ENCODE assay signal across 10 cellular contexts in genomic region chr6:90194371-90194841, GRCh38.
DNase-seq lines count a peak whose midpoint lies in the region; ATAC-seq and TF ChIP-seq lines count a peak whose summit lies in the region.
"Had no signal": no experiment of that assay in that cellular context is flagged by ENCODE, and none has a peak within 500 bp of the region (broad histone marks: within the 10 kb centered on the region; RNA-seq: fewer than 3 reads in every experiment).

No MANE protein-coding gene starts in this region.

- peaks cover 48% of the 10 kb centered on the region for H3K36me3 Mint-ChIP-seq in activated naive CD8-positive, alpha-beta T cell treated with anti-CD3 and anti-CD28 coated beads, Interleukin-2, amount 50 U/mL, for 24 hours (ENCODE audit: low read depth)
- H3K36me3 Mint-ChIP-seq in T-helper 2 cell treated with Interferon-gamma antibody and Interleukin-4, amounts not matched to agents 5 μg/mL and 100 μg/mL, for 36 hours (ENCODE audit: low read depth) = peaks cover 45% of the 10 kb centered on the region

- no peaks in the 10 kb centered on the region for H3K4me1 ChIP-seq in body of pancreas

- DNase-seq in A172 (ENCODE audit: low spot score) = peak; percentile 33
- DNase-seq in GM03348 (ENCODE audit: low spot score) = peak; percentile 46
- DNase-seq in activated naive CD8-positive, alpha-beta T cell treated with anti-CD3 and anti-CD28 coated beads, Interleukin-2, amount 50 U/mL, for 24 hours = no peak
- peak; percentile 55 to 74 for DNase-seq in lung microvascular endothelial cell (ENCODE audit: low read depth in 2 of 2)
- DNase-seq in body of pancreas = no peak
- no peak for DNase-seq in T-helper 2 cell treated with Interferon-gamma antibody and Interleukin-4, amounts not matched to agents 5 μg/mL and 100 μg/mL, for 36 hours (ENCODE audit: low spot score)
- DNase-seq in NOMO-1 treated with DMSO at 0.1 percent for 48 hours (lab: John Stamatoyannopoulos, UW; ENCODE audit: unreplicated experiment) = no peak
- DNase-seq: DMS79 treated with DMSO at 0.1 percent for 48 hours, foreskin melanocyte had no signal

- H3K4me1 Mint-ChIP-seq in activated naive CD8-positive, alpha-beta T cell treated with anti-CD3 and anti-CD28 coated beads, Interleukin-2, amount 50 U/mL, for 24 hours = peaks cover 97% of the 10 kb centered on the region
- peaks cover 48% of the 10 kb centered on the region for H3K4me1 Mint-ChIP-seq in T-helper 2 cell treated with Interferon-gamma antibody and Interleukin-4, amounts not matched to agents 5 μg/mL and 100 μg/mL, for 36 hours (ENCODE audit: low read depth)

- WGBS in body of pancreas, 2 donors = 72 to 78% methylated on average over 4 of the region's 4 CpGs

- H3K27ac ChIP-seq in body of pancreas = no peak overlapping the region

- TF ChIP-seq POLR2A in body of pancreas (IDR thresholded peaks at IDR 0.05) = no peak

- H3K36me3 ChIP-seq in body of pancreas (replicated peaks in 1 of 2; ENCODE audit: insufficient read depth in 1 of 2, low read depth in 2 of 2) = no peaks in the 10 kb centered on the region

- H3K4me3 ChIP-seq in body of pancreas = no peak overlapping the region

- no peaks in the 10 kb centered on the region for H3K27me3 ChIP-seq in body of pancreas

- H3K9me3 ChIP-seq in body of pancreas = no peaks in the 10 kb centered on the region

- intact Hi-C loops in body of pancreas (cut with DNase I) = no loop called here

- no peaks in the 10 kb centered on the region for H3K27me3 Mint-ChIP-seq in activated naive CD8-positive, alpha-beta T cell treated with anti-CD3 and anti-CD28 coated beads, Interleukin-2, amount 50 U/mL, for 24 hours
- H3K27me3 Mint-ChIP-seq in T-helper 2 cell treated with Interferon-gamma antibody and Interleukin-4, amounts not matched to agents 5 μg/mL and 100 μg/mL, for 36 hours (ENCODE audit: low read depth) = peaks cover 6% of the 10 kb centered on the region

- peak overlapping the region; percentile 80 for H3K27ac Mint-ChIP-seq in activated naive CD8-positive, alpha-beta T cell treated with anti-CD3 and anti-CD28 coated beads, Interleukin-2, amount 50 U/mL, for 24 hours
- H3K27ac Mint-ChIP-seq in T-helper 2 cell treated with Interferon-gamma antibody and Interleukin-4, amounts not matched to agents 5 μg/mL and 100 μg/mL, for 36 hours = no peak overlapping the region

- ATAC-seq in activated naive CD8-positive, alpha-beta T cell treated with anti-CD3 and anti-CD28 coated beads, Interleukin-2, amount 50 U/mL, for 24 hours = peak; percentile 48
- ATAC-seq in body of pancreas (no peak), GM19463 (IDR thresholded peaks at IDR 0.05; ENCODE audit: unreplicated experiment) (no peak)

- no peak for TF ChIP-seq CTCF in body of pancreas (IDR thresholded peaks at IDR 0.05)

- peaks cover 11% of the 10 kb centered on the region for H3K9me3 Mint-ChIP-seq in activated naive CD8-positive, alpha-beta T cell treated with anti-CD3 and anti-CD28 coated beads, Interleukin-2, amount 50 U/mL, for 24 hours
- peaks cover 18% of the 10 kb centered on the region for H3K9me3 Mint-ChIP-seq in T-helper 2 cell treated with Interferon-gamma antibody and Interleukin-4, amounts not matched to agents 5 μg/mL and 100 μg/mL, for 36 hours

- peak overlapping the region; percentile 41 for H3K4me3 Mint-ChIP-seq in activated naive CD8-positive, alpha-beta T cell treated with anti-CD3 and anti-CD28 coated beads, Interleukin-2, amount 50 U/mL, for 24 hours
- no peak overlapping the region for H3K4me3 Mint-ChIP-seq in T-helper 2 cell treated with Interferon-gamma antibody and Interleukin-4, amounts not matched to agents 5 μg/mL and 100 μg/mL, for 36 hours

Comparison
In these comparisons a context has a peak if more than half of its experiments do, and no peak if none do; other contexts are left out.
1. DNase-seq: peak in A172 (single experiment), GM03348 (single experiment) and lung microvascular endothelial cell (2 of 2); none in activated naive CD8-positive, alpha-beta T cell treated with anti-CD3 and anti-CD28 coated beads, Interleukin-2, amount 50 U/mL, for 24 hours (single experiment), body of pancreas (0 of 4), T-helper 2 cell treated with Interferon-gamma antibody and Interleukin-4, amounts not matched to agents 5 μg/mL and 100 μg/mL, for 36 hours (single experiment) and NOMO-1 treated with DMSO at 0.1 percent for 48 hours (single experiment).